18 cellular contexts compared by ENCODE assay signal in genomic region chr7:8146156-8146555, GRCh38.
DNase-seq lines count a peak whose midpoint lies in the region; ATAC-seq, FAIRE-seq and TF ChIP-seq lines count a peak whose summit lies in the region.
"Had no signal": no experiment of that assay in that cellular context is flagged by ENCODE, and none has a peak within 500 bp of the region (broad histone marks: within the 10 kb centered on the region; RNA-seq: fewer than 3 reads in every experiment).

No MANE protein-coding gene starts in this region.

- H3K36me3 Mint-ChIP-seq in nephron progenitor cell (ENCODE audit: low read depth), result no peaks in the 10 kb centered on the region

- FAIRE-seq in K562 (lab: Jason Lieb, UNC), result peak; percentile 11

- H4K20me1 ChIP-seq in K562 (replicated peaks; ENCODE audit: control insufficient read depth, insufficient read depth, low read length), result no peaks in the 10 kb centered on the region
- H4K20me1 ChIP-seq: BLaER1 had no signal

- no peak overlapping the region for H3K9ac ChIP-seq in K562 (ENCODE audit: insufficient read depth in 1 of 2, low read depth in 2 of 2, low read length in 2 of 2)
- H3K9ac ChIP-seq: BLaER1 had no signal

- no peaks in the 10 kb centered on the region; a peak in 2 of 5 replicates for H3K4me1 ChIP-seq in K562 (replicated peaks in 1 of 2; ENCODE audit: control insufficient read depth in 2 of 2, insufficient read depth in 2 of 2, low read length in 2 of 2)

- no peaks in the 10 kb centered on the region for H3K9me3 Mint-ChIP-seq in nephron progenitor cell
- H3K9me3 Mint-ChIP-seq: GM23338 had no signal

- peaks cover 4% of the 10 kb centered on the region for H3K27me3 Mint-ChIP-seq in nephron progenitor cell (ENCODE audit: low read depth, poor library complexity)

- no peak for ATAC-seq in K562
- no peak for ATAC-seq in HG03175 (IDR thresholded peaks at IDR 0.05; ENCODE audit: unreplicated experiment)

- no peak for TF ChIP-seq EP300 in K562 (IDR thresholded peaks at IDR 0.05; ENCODE audit: low read length)

- TF ChIP-seq POLR2A in K562 (conservative IDR thresholded peaks at IDR 0.05), result no peak

- DNase-seq in DMS79 treated with DMSO at 0.1 percent for 48 hours (lab: John Stamatoyannopoulos, UW) (peak; percentile 7), DMS79 (lab: John Stamatoyannopoulos, UW) (no peak), K562 (ENCODE audit: extremely low read depth in 1 of 4, low spot score in 3 of 4) (no peak), nephron progenitor cell (no peak), retina (peak; percentile 55), DMS 273 (lab: John Stamatoyannopoulos, UW; ENCODE audit: unreplicated experiment) (no peak), GM20000 (ENCODE audit: low spot score) (no peak)
- DNase-seq: AML-193, Calu3, DND-41, GF-D8, H7, IMR-90, KG1 had no signal

- no peaks in the 10 kb centered on the region for H3K9me3 ChIP-seq in K562 (replicated peaks; ENCODE audit: control insufficient read depth, insufficient read depth, low read depth, low read length)
- H3K9me3 ChIP-seq: BLaER1 had no signal

- in situ Hi-C loops in K562 (cut with MboI), result no loop called here

- H3K4me2 ChIP-seq in K562 (ENCODE audit: insufficient read depth, low read length), result no peak overlapping the region
- H3K4me2 ChIP-seq: BLaER1, GM23338 had no signal

- H3K4me1 Mint-ChIP-seq in nephron progenitor cell, result peaks cover 44% of the 10 kb centered on the region

- no peaks in the 10 kb centered on the region for H3K27me3 ChIP-seq in K562 (ENCODE audit: control insufficient read depth in 2 of 2, insufficient read depth in 2 of 2, low read length in 2 of 2)
- H3K27me3 ChIP-seq: BLaER1 had no signal

- no peak overlapping the region for H3K4me3 ChIP-seq in K562
- H3K4me3 ChIP-seq: BLaER1, GM23338 had no signal

- peak overlapping the region; percentile 37 for H3K27ac Mint-ChIP-seq in nephron progenitor cell

- TF ChIP-seq RAD21 in K562 (CRISPR knock-in tag; conservative IDR thresholded peaks at IDR 0.05 in 1 of 2, IDR thresholded peaks at IDR 0.05 in 1 of 2), result no peak

- no peak overlapping the region for H3K27ac ChIP-seq in K562 (ENCODE audit: extremely low read depth, low read depth, low read length)
- H3K27ac ChIP-seq: 22Rv1, BLaER1 had no signal

- CTCF ChIA-PET in K562 (lab: Yijun Ruan, JAX; ENCODE audit: low intra/inter-chr PET ratio), result no interaction called here

- intact Hi-C loops in K562 (cut with micrococcal nuclease), result no loop called here

- no TSS peak for BruUV-seq in K562 (replicated peaks; lab: Mats Ljungman, UMichigan)

- H3K4me3 Mint-ChIP-seq in nephron progenitor cell, result no peak overlapping the region
- H3K4me3 Mint-ChIP-seq: GM23338 had no signal

- H2AFZ ChIP-seq in K562 (ENCODE audit: low read depth, low read length), result no peak overlapping the region
- H2AFZ ChIP-seq: GM23338 had no signal

- TF ChIP-seq CTCF in K562 (IDR thresholded peaks at IDR 0.05 in 2 of 3, conservative IDR thresholded peaks at IDR 0.05 in 1 of 3; ENCODE audit: insufficient read depth in 2 of 3, low read depth in 1 of 3, low read length in 3 of 3) (no peak), nephron progenitor cell (IDR thresholded peaks at IDR 0.05) (no peak), GM20000 (IDR thresholded peaks at IDR 0.05; ENCODE audit: extremely low read depth, missing control alignments) (no peak)

- POLR2A ChIA-PET in K562 (lab: Yijun Ruan, JAX), result no interaction called here

- no peaks in the 10 kb centered on the region for H3K36me3 ChIP-seq in K562 (ENCODE audit: control insufficient read depth, insufficient read depth, low read length)
- H3K36me3 ChIP-seq: BLaER1 had no signal

- WGBS in K562 (ENCODE audit: insufficient coverage, low coverage, missing lambda C conversion rate), result 60% methylated on average over 5 of the region's 5 CpGs

- H3K9me1 ChIP-seq in K562 (ENCODE audit: control insufficient read depth, insufficient read depth, low read length), result no peaks in the 10 kb centered on the region

- no peaks in the 10 kb centered on the region for H3K79me2 ChIP-seq in K562 (ENCODE audit: control insufficient read depth, insufficient read depth, low read length)

TF ChIP-seq in K562, 482 proteins besides CTCF, POLR2A, EP300 and RAD21:
- no peak for TF ChIP-seq JUN (IDR thresholded peaks at IDR 0.05; ENCODE audit: borderline replicate concordance, low read depth, low read length)
- TF ChIP-seq JUN (CRISPR knock-in tag; IDR thresholded peaks at IDR 0.05; ENCODE audit: borderline replicate concordance), result no peak
- TF ChIP-seq CLOCK (CRISPR knock-in tag; IDR thresholded peaks at IDR 0.05; ENCODE audit: borderline replicate concordance), result no peak
- TF ChIP-seq HIVEP1 (CRISPR knock-in tag; IDR thresholded peaks at IDR 0.05), result no peak
- TF ChIP-seq NR1H2 (CRISPR knock-in tag; IDR thresholded peaks at IDR 0.05), result no peak
- no peak for TF ChIP-seq CREBBP (IDR thresholded peaks at IDR 0.05; ENCODE audit: low read depth, low read length)
- no peak for TF ChIP-seq SMARCE1 (IDR thresholded peaks at IDR 0.05)
- TF ChIP-seq HLTF (IDR thresholded peaks at IDR 0.05), result no peak
- TF ChIP-seq SAP30 (IDR thresholded peaks at IDR 0.05; ENCODE audit: borderline replicate concordance, insufficient read depth, low read depth, low read length, poor library complexity, severe bottlenecking), result no peak
- TF ChIP-seq ZNF696 (CRISPR knock-in tag; conservative IDR thresholded peaks at IDR 0.05), result no peak
- TF ChIP-seq GABPB2 (CRISPR knock-in tag; conservative IDR thresholded peaks at IDR 0.05), result no peak
- no peak for TF ChIP-seq TRIM25 (IDR thresholded peaks at IDR 0.05; ENCODE audit: borderline replicate concordance)
- TF ChIP-seq EHMT2 (IDR thresholded peaks at IDR 0.05), result no peak
- no peak for TF ChIP-seq ZNF224 (CRISPR knock-in tag; IDR thresholded peaks at IDR 0.05)

Comparison
In these comparisons a context has a peak if more than half of its experiments do, and no peak if none do; other contexts are left out.
1. DNase-seq: peak in DMS79 treated with DMSO at 0.1 percent for 48 hours (single experiment) and retina (single experiment); none in DMS79 (single experiment), K562 (0 of 4), nephron progenitor cell (single experiment), DMS 273 (single experiment) and GM20000 (single experiment).